8 cellular contexts compared by ENCODE assay signal in genomic region chr1:150008699-150009098, GRCh38. TPM values are rescaled to one million over a fixed set of nuclear protein-coding genes. Genes with fewer than 3 reads are reported as not detected.
A peak's percentile ranks its signal among the peaks of the same experiment; 100 is the strongest.
DNase-seq lines count a peak whose midpoint lies in the region; ATAC-seq, FAIRE-seq and TF ChIP-seq lines count a peak whose summit lies in the region.

No MANE protein-coding gene starts in this region.

- no peaks in the 10 kb centered on the region for H3K9me3 ChIP-seq in hepatocyte (ENCODE audit: low read depth)

- DNase-seq in T-helper 1 cell (no peak), WTC11 (ENCODE audit: low spot score) (no peak), hepatocyte (ENCODE audit: low spot score) (no peak), substantia nigra (lab: John Stamatoyannopoulos, UW) (no peak), urothelium cell line (ENCODE audit: low spot score) (no peak), NCI-H226 (no peak)
- no peak for DNase-seq in central memory CD4-positive, alpha-beta T cell

- H3K27me3 ChIP-seq in hepatocyte: no peaks in the 10 kb centered on the region

- peaks cover 38% of the 10 kb centered on the region for H3K4me1 Mint-ChIP-seq in T-helper 1 cell treated with Interleukin-12 subunit alpha and Interleukin-12 subunit beta and Interleukin-4 antibody, amounts not matched to agents 30 μg/mL and 1 μg/mL, for 36 hours (ENCODE audit: low read depth)
- peaks cover 22% of the 10 kb centered on the region for H3K4me1 Mint-ChIP-seq in WTC11

- no peaks in the 10 kb centered on the region for H3K9me2 ChIP-seq in hepatocyte (replicated peaks; ENCODE audit: insufficient read depth)

- no peaks in the 10 kb centered on the region for H3K9me3 Mint-ChIP-seq in T-helper 1 cell treated with Interleukin-12 subunit alpha and Interleukin-12 subunit beta and Interleukin-4 antibody, amounts not matched to agents 30 μg/mL and 1 μg/mL, for 36 hours
- no peaks in the 10 kb centered on the region for H3K9me3 Mint-ChIP-seq in WTC11

- POLR2A ChIA-PET in WTC11 (lab: Charles Lee): interaction anchor here (1.8 to 2.6 kb wide), 3 partner anchors 14 to 154 kb away, joined by 4 to 27 read pairs (median 19); a partner anchor contains a TSS

- peak overlapping the region; percentile 97 for H3K4me3 ChIP-seq in hepatocyte

- H3K36me3 ChIP-seq in hepatocyte (replicated peaks; ENCODE audit: insufficient read depth, low read depth): no peaks in the 10 kb centered on the region

- TF ChIP-seq CTCF in WTC11 (IDR thresholded peaks at IDR 0.05) (no peak), hepatocyte (IDR thresholded peaks at IDR 0.05; ENCODE audit: poor library complexity) (no peak)

- peak overlapping the region; percentile 7 for H3K4me3 Mint-ChIP-seq in T-helper 1 cell treated with Interleukin-12 subunit alpha and Interleukin-12 subunit beta and Interleukin-4 antibody, amounts not matched to agents 30 μg/mL and 1 μg/mL, for 36 hours
- peak overlapping the region; percentile 94 for H3K4me3 Mint-ChIP-seq in WTC11

- H3K79me2 ChIP-seq in hepatocyte: peaks cover 63% of the 10 kb centered on the region

- H3K27ac ChIP-seq in hepatocyte (peak overlapping the region; percentile 99), substantia nigra (ENCODE audit: low read depth, low read length, poor library complexity, severe bottlenecking) (peak overlapping the region; percentile 96)

- peak overlapping the region; percentile 88 for H3K4me2 ChIP-seq in hepatocyte

- H3K27me3 Mint-ChIP-seq in T-helper 1 cell treated with Interleukin-12 subunit alpha and Interleukin-12 subunit beta and Interleukin-4 antibody, amounts not matched to agents 30 μg/mL and 1 μg/mL, for 36 hours (ENCODE audit: low read depth): no peaks in the 10 kb centered on the region
- no peaks in the 10 kb centered on the region for H3K27me3 Mint-ChIP-seq in WTC11 (ENCODE audit: low read depth)

- no peak for ATAC-seq in WTC11

- H3K4me1 ChIP-seq in hepatocyte (ENCODE audit: insufficient read depth): peaks cover 27% of the 10 kb centered on the region

- no peak overlapping the region for H3K27ac Mint-ChIP-seq in T-helper 1 cell treated with Interleukin-12 subunit alpha and Interleukin-12 subunit beta and Interleukin-4 antibody, amounts not matched to agents 30 μg/mL and 1 μg/mL, for 36 hours
- peak overlapping the region; percentile 95; the same call in 1 of the 2 replicates for H3K27ac Mint-ChIP-seq in WTC11

- no peak for FAIRE-seq in urothelium cell line (lab: Jason Lieb, UNC)

- WGBS in hepatocyte (ENCODE audit: low lambda C conversion rate, missing lambda C conversion rate): 23% methylated on average over 6 of the region's 6 CpGs

- H2AFZ ChIP-seq in hepatocyte: peak overlapping the region; percentile 75

- H3K36me3 Mint-ChIP-seq in T-helper 1 cell treated with Interleukin-12 subunit alpha and Interleukin-12 subunit beta and Interleukin-4 antibody, amounts not matched to agents 30 μg/mL and 1 μg/mL, for 36 hours (ENCODE audit: low read depth): peaks cover 14% of the 10 kb centered on the region
- H3K36me3 Mint-ChIP-seq in WTC11: 0 out of 2 replicates have a peak, but pooled peaks cover 3% of the 10 kb centered on the region

- CTCF ChIA-PET in WTC11 (lab: Charles Lee): interaction anchor here (3.3 kb wide), 1 partner anchor 178 kb away, joined by 11 read pairs; no protein-coding TSS in a partner anchor

- peaks cover 39% of the 10 kb centered on the region for H4K20me1 ChIP-seq in hepatocyte (ENCODE audit: insufficient read depth, poor library complexity, severe bottlenecking)

TF ChIP-seq in WTC11, 78 proteins besides CTCF, POLR2A, EP300 and RAD21:
- TF ChIP-seq, protein P1, sequence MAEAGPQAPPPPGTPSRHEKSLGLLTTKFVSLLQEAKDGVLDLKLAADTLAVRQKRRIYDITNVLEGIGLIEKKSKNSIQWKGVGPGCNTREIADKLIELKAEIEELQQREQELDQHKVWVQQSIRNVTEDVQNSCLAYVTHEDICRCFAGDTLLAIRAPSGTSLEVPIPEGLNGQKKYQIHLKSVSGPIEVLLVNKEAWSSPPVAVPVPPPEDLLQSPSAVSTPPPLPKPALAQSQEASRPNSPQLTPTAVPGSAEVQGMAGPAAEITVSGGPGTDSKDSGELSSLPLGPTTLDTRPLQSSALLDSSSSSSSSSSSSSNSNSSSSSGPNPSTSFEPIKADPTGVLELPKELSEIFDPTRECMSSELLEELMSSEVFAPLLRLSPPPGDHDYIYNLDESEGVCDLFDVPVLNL (CRISPR knock-in tag; IDR thresholded peaks at IDR 0.05; ENCODE audit: borderline replicate concordance, low read depth): no peak
- TF ChIP-seq NFYB (CRISPR knock-in tag; conservative IDR thresholded peaks at IDR 0.05; ENCODE audit: low read depth) (no peak), CREB1 (CRISPR knock-in tag; IDR thresholded peaks at IDR 0.05) (no peak), HMGA2 (CRISPR knock-in tag; IDR thresholded peaks at IDR 0.05) (no peak), SMAD4 (CRISPR knock-in tag; IDR thresholded peaks at IDR 0.05) (no peak)
- TF ChIP-seq, protein P2, sequence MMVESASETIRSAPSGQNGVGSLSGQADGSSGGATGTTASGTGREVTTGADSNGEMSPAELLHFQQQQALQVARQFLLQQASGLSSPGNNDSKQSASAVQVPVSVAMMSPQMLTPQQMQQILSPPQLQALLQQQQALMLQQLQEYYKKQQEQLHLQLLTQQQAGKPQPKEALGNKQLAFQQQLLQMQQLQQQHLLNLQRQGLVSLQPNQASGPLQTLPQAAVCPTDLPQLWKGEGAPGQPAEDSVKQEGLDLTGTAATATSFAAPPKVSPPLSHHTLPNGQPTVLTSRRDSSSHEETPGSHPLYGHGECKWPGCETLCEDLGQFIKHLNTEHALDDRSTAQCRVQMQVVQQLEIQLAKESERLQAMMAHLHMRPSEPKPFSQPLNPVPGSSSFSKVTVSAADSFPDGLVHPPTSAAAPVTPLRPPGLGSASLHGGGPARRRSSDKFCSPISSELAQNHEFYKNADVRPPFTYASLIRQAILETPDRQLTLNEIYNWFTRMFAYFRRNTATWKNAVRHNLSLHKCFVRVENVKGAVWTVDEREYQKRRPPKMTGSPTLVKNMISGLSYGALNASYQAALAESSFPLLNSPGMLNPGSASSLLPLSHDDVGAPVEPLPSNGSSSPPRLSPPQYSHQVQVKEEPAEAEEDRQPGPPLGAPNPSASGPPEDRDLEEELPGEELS (CRISPR knock-in tag; IDR thresholded peaks at IDR 0.05): no peak
- TF ChIP-seq, protein P3, sequence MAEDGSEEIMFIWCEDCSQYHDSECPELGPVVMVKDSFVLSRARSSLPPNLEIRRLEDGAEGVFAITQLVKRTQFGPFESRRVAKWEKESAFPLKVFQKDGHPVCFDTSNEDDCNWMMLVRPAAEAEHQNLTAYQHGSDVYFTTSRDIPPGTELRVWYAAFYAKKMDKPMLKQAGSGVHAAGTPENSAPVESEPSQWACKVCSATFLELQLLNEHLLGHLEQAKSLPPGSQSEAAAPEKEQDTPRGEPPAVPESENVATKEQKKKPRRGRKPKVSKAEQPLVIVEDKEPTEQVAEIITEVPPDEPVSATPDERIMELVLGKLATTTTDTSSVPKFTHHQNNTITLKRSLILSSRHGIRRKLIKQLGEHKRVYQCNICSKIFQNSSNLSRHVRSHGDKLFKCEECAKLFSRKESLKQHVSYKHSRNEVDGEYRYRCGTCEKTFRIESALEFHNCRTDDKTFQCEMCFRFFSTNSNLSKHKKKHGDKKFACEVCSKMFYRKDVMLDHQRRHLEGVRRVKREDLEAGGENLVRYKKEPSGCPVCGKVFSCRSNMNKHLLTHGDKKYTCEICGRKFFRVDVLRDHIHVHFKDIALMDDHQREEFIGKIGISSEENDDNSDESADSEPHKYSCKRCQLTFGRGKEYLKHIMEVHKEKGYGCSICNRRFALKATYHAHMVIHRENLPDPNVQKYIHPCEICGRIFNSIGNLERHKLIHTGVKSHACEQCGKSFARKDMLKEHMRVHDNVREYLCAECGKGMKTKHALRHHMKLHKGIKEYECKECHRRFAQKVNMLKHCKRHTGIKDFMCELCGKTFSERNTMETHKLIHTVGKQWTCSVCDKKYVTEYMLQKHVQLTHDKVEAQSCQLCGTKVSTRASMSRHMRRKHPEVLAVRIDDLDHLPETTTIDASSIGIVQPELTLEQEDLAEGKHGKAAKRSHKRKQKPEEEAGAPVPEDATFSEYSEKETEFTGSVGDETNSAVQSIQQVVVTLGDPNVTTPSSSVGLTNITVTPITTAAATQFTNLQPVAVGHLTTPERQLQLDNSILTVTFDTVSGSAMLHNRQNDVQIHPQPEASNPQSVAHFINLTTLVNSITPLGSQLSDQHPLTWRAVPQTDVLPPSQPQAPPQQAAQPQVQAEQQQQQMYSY (CRISPR knock-in tag; IDR thresholded peaks at IDR 0.05): no peak
TF ChIP-seq in WTC11: peak in this region for 0.

RNA-seq across cellular contexts. Expression of gene OTUD7B, which starts 1.8 kb away (rescaled TPM):
- 19.4 to 21.0 TPM (median 19.5 TPM) in 3 replicates for total RNA-seq in WTC11 (2021)
- total RNA-seq in hepatocyte: 17.1 and 17.8 TPM in 2 replicates
- polyA plus RNA-seq in hepatocyte: 2.8 and 3.6 TPM in 2 replicates

RNA-seq across cellular contexts. Expression of gene VPS45, which starts 58.9 kb away (rescaled TPM):
- 26.1 to 28.2 TPM (median 27.3 TPM) in 3 replicates for total RNA-seq in WTC11 (2021)
- 35.8 and 37.1 TPM in 2 replicates for total RNA-seq in hepatocyte
- 23.8 and 26.7 TPM in 2 replicates for polyA plus RNA-seq in hepatocyte
